Comparison of ENCODE assay signal across 8 cellular contexts in genomic region chr22:42662114-42663021, GRCh38. TPM values are rescaled to one million over a fixed set of nuclear protein-coding genes. Genes with fewer than 3 reads are reported as not detected.
DNase-seq lines count a peak whose midpoint lies in the region; ATAC-seq and TF ChIP-seq lines count a peak whose summit lies in the region.

No MANE protein-coding gene starts in this region.

- TF ChIP-seq CTCF in activated B cell treated with CpG ODN at 0.5 μM for 24 hours (IDR thresholded peaks at IDR 0.05), result peak; percentile 75

- CTCF ChIA-PET in activated B cell treated with CpG ODN at 0.5 μM for 24 hours (lab: Charles Lee), result interaction anchor here (0.9 to 1.7 kb wide), 6 partner anchors 9 to 371 kb away, joined by 3 to 6 read pairs (median 3); no protein-coding TSS in a partner anchor

- H3K4me1 Mint-ChIP-seq in activated B cell treated with CpG ODN at 0.5 μM for 24 hours, result peaks cover 46% of the 10 kb centered on the region

- ATAC-seq in activated B cell treated with CpG ODN at 0.5 μM for 24 hours (ENCODE audit: low read depth), result peak; percentile 33
- no peak for ATAC-seq in GM21825 (IDR thresholded peaks at IDR 0.05; ENCODE audit: unreplicated experiment)

- peak; percentile 3 for DNase-seq in NK-92 treated with Interleukin-12 subunit alpha and Interleukin-12 subunit beta, amount 100 ng/mL, for 24 hours (lab: John Stamatoyannopoulos, UW)
- DNase-seq in NK-92 (lab: John Stamatoyannopoulos, UW; ENCODE audit: unreplicated experiment) (no peak), NAMALWA (ENCODE audit: low spot score) (peak; percentile 82), activated B cell treated with CpG ODN at 0.5 μM for 24 hours (peak; percentile 83), kidney glomerular epithelial cell (lab: John Stamatoyannopoulos, UW) (peak; percentile 47)
- DNase-seq in central memory CD4-positive, alpha-beta T cell, result peak; percentile 73
- peak; percentile 50 to 82 for DNase-seq in stimulated activated CD4-positive, alpha-beta T cell treated with anti-CD3 and anti-CD28 coated beads, Interleukin-1b, Interleukin-23, amount 100 ng/mL, for 1 hour (ENCODE audit: low read depth in 2 of 2)

- H3K27ac Mint-ChIP-seq in activated B cell treated with CpG ODN at 0.5 μM for 24 hours, result peak overlapping the region; percentile 53

- no peaks in the 10 kb centered on the region for H3K9me3 Mint-ChIP-seq in activated B cell treated with CpG ODN at 0.5 μM for 24 hours

- H3K4me3 Mint-ChIP-seq in activated B cell treated with CpG ODN at 0.5 μM for 24 hours, result peak overlapping the region; percentile 77

- H3K27me3 Mint-ChIP-seq in activated B cell treated with CpG ODN at 0.5 μM for 24 hours, result no peaks in the 10 kb centered on the region

- intact Hi-C loops in activated B cell treated with CpG ODN at 0.5 μM for 24 hours (cut with micrococcal nuclease), result loop anchor here (1.0 to 10.0 kb wide), 9 partner anchors 30 to 475 kb away; partner anchors contain the start of genes BIK and POLDIP3

- POLR2A ChIA-PET in activated B cell treated with CpG ODN at 0.5 μM for 24 hours (lab: Charles Lee), result interaction anchor here (0.6 to 4.7 kb wide), 5 partner anchors 13 to 201 kb away, joined by 3 to 27 read pairs (median 7); partner anchors contain the start of genes CYB5R3 and POLDIP3

- H3K36me3 Mint-ChIP-seq in activated B cell treated with CpG ODN at 0.5 μM for 24 hours (ENCODE audit: low read depth), result no peaks in the 10 kb centered on the region

RNA-seq across cellular contexts. Expression of gene CYB5R3, which starts 13.2 kb away (rescaled TPM):
- total RNA-seq in activated B cell treated with CpG ODN at 0.5 μM for 24 hours, result 78.2 and 91.7 TPM in 2 replicates

RNA-seq across cellular contexts. Expression of gene ATP5MGL, which starts 22.0 kb away (rescaled TPM):
- 2.1 and 3.4 TPM in 2 replicates for total RNA-seq in activated B cell treated with CpG ODN at 0.5 μM for 24 hours

RNA-seq across cellular contexts. Expression of gene POLDIP3, which starts 47.7 kb away (rescaled TPM):
- total RNA-seq in activated B cell treated with CpG ODN at 0.5 μM for 24 hours, result 77.1 and 77.5 TPM in 2 replicates

RNA-seq across cellular contexts. Expression of gene A4GALT, which starts 58.3 kb away (rescaled TPM):
- 16.9 and 18.4 TPM in 2 replicates for total RNA-seq in activated B cell treated with CpG ODN at 0.5 μM for 24 hours
